8 cellular contexts compared by ENCODE assay signal in the genomic region with DNA sequence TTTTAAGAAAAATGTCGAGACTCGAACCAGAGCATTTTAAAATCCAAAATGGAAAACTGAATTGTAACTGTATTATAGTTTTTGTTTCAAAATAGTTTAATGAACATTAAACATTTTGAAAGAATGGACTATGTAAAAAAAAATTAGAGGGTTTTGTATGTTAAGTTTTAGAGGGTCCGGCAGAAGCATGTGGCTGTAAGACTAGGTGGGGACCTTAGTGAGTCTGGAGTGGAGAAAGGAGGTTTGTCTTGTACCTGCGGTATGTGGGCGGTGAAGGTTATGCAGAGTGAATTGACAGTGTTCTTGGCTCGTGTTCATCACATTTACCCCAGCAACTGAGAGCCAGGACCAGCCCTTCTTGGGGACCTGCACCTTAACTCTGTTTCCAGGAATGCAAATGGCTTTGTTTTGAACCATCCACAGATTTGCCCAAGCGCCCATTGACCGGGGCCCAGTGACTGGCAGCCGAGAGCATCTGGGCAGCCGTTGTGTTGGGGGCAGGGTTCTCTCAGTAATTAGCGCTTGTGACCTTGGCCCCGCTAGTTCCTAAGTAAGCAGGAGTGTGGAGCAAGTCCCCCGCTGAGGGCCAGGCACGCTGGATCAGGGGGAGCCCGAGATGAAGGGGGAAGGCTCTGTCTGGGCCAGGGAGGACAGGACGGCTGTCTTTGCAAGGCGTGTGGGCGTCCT. TPM values are rescaled to one million over a fixed set of nuclear protein-coding genes. Genes with fewer than 3 reads are reported as not detected.
A peak's percentile ranks its signal among the peaks of the same experiment; 100 is the strongest.
DNase-seq lines count a peak whose midpoint lies in the region; ATAC-seq and TF ChIP-seq lines count a peak whose summit lies in the region.

No MANE protein-coding gene starts in this region.

- peak overlapping the region; percentile 59 for H3K4me3 ChIP-seq in epithelial cell of esophagus (ENCODE audit: low read length)

- TF ChIP-seq CTCF in epithelial cell of esophagus (IDR thresholded peaks at IDR 0.05; ENCODE audit: insufficient read depth, low read depth, low read length, missing control alignments) (no peak), nephron progenitor cell (IDR thresholded peaks at IDR 0.05) (no peak)

- peak overlapping the region; percentile 100 for H3K27ac Mint-ChIP-seq in T-helper 17 cell
- peak overlapping the region; percentile 99 for H3K27ac Mint-ChIP-seq in nephron progenitor cell

- DNase-seq in DMS 273 (lab: John Stamatoyannopoulos, UW; ENCODE audit: unreplicated experiment): peak; percentile 9
- DNase-seq in DMS 273 treated with DMSO at 0.1 percent for 48 hours (lab: John Stamatoyannopoulos, UW): no peak
- peak in 1 of 3 donors; percentile 26 for DNase-seq in T-helper 17 cell
- DNase-seq in epithelial cell of esophagus (ENCODE audit: low read depth): peak; percentile 88
- peak; percentile 49 for DNase-seq in nephron progenitor cell
- DNase-seq in GDM1 (lab: John Stamatoyannopoulos, UW): no peak

- peaks cover 34% of the 10 kb centered on the region for H3K9me3 Mint-ChIP-seq in nephron progenitor cell

- peaks cover 4% of the 10 kb centered on the region for H3K27me3 Mint-ChIP-seq in T-helper 17 cell
- no peaks in the 10 kb centered on the region for H3K27me3 Mint-ChIP-seq in nephron progenitor cell (ENCODE audit: low read depth, poor library complexity)

- no peaks in the 10 kb centered on the region for H3K9me3 ChIP-seq in T-helper 17 cell (ENCODE audit: control insufficient read depth, low read length, poor library complexity, severe bottlenecking)

- H3K36me3 Mint-ChIP-seq in T-helper 17 cell (ENCODE audit: low read depth) (peaks cover 15% of the 10 kb centered on the region), nephron progenitor cell (ENCODE audit: low read depth) (peaks cover 13% of the 10 kb centered on the region)

- peak overlapping the region; percentile 94 for H3K4me3 Mint-ChIP-seq in T-helper 17 cell
- H3K4me3 Mint-ChIP-seq in nephron progenitor cell: peak overlapping the region; percentile 89

- ATAC-seq in T-helper 17 cell (no peak), HG03354 (IDR thresholded peaks at IDR 0.05; ENCODE audit: poor library complexity, severe bottlenecking, unreplicated experiment) (no peak), HG02885 (IDR thresholded peaks at IDR 0.05; ENCODE audit: poor library complexity, unreplicated experiment) (no peak)

- H3K4me1 Mint-ChIP-seq in T-helper 17 cell (peaks cover 26% of the 10 kb centered on the region), nephron progenitor cell (peaks cover 33% of the 10 kb centered on the region)

RNA-seq across cellular contexts. Expression of a gene that starts 1.4 kb away (rescaled TPM):
- total RNA-seq in T-helper 17 cell: 1,000 to 10,000 TPM; 1,918 to 2,317 TPM

Comparison
In these comparisons a context has a peak if more than half of its experiments do, and no peak if none do; other contexts are left out.
1. DNase-seq: peak in DMS 273 (single experiment), epithelial cell of esophagus (single experiment) and nephron progenitor cell (single experiment); none in DMS 273 treated with DMSO at 0.1 percent for 48 hours (single experiment) and GDM1 (single experiment).